In the genomic region with DNA sequence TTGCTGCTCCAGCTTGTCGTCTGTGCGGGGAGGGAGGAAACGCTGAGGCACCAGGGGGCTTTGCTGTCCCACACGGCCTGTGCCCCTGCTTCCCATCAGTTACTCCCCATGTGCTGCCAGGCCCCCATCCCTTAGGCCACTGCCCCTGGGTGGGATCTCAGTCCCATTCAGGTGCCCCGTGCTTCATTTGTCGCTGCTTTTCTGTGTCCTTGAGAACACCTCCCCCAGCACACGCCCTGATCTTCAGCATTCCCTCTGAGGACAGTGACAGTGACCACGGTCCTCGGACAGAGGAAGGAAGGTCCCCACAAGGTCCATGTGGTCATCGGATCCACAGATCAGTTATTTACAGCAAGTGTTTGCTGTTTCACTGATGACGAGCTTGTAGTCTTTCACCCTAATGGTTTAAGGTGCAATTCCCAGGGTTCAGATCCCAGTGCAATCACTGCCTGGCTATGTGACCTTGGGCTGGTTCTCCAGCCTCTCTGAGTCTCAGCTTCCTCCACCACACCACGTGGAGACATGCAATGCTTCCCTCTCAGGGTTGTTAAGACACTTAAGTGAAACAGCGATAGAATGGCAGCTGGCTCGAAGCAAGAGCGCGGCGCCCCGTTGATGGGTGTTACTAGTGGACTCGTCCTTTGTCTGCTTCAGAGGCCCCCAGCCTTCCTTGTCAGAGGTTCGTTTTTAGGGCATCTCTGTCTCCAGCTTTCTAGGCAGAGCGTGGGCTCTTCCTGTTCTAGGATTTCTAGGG, we compare ENCODE assay signal across 1 cellular context.
A peak's percentile ranks its signal among the peaks of the same experiment; 100 is the strongest.
TF ChIP-seq lines count a peak whose summit lies in the region.

No MANE protein-coding gene starts in this region.

TF ChIP-seq in HepG2, 621 proteins besides CTCF, POLR2A, EP300 and RAD21 (continued from another document and continues in another):
- TF ChIP-seq, protein P1, sequence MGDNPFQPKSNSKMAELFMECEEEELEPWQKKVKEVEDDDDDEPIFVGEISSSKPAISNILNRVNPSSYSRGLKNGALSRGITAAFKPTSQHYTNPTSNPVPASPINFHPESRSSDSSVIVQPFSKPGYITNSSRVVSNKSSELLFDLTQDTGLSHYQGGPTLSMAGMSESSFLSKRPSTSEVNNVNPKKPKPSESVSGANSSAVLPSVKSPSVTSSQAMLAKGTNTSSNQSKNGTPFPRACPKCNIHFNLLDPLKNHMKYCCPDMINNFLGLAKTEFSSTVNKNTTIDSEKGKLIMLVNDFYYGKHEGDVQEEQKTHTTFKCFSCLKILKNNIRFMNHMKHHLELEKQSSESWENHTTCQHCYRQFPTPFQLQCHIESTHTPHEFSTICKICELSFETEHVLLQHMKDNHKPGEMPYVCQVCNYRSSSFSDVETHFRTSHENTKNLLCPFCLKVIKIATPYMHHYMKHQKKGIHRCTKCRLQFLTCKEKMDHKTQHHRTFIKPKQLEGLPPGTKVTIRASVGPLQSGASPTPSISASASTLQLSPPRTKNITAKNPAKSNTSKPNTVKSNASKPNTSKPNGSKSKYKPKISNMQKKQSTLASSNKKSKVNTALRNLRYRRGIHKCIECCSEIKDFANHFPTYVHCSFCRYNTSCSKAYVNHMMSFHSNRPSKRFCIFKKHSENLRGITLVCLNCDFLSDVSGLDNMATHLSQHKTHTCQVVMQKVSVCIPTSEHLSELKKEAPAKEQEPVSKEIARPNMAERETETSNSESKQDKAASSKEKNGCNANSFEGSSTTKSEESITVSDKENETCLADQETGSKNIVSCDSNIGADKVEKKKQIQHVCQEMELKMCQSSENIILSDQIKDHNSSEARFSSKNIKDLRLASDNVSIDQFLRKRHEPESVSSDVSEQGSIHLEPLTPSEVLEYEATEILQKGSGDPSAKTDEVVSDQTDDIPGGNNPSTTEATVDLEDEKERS (CRISPR knock-in tag; IDR thresholded peaks at IDR 0.05) = 0 out of 2 replicates have a peak, but pooled peaks have one; percentile 41
- TF ChIP-seq NFYB (CRISPR knock-in tag; IDR thresholded peaks at IDR 0.05) (no peak), KAT2B (IDR thresholded peaks at IDR 0.05; ENCODE audit: borderline replicate concordance, low read depth, low read length) (no peak), KDM2A (CRISPR knock-in tag; IDR thresholded peaks at IDR 0.05; ENCODE audit: borderline replicate concordance, low read depth) (peak; percentile 57), KDM6A (CRISPR knock-in tag; IDR thresholded peaks at IDR 0.05; ENCODE audit: low read depth) (no peak), ETV5 (CRISPR knock-in tag; IDR thresholded peaks at IDR 0.05; ENCODE audit: borderline replicate concordance) (0 out of 2 replicates have a peak, but pooled peaks have one; percentile 7), ZNF326 (CRISPR knock-in tag; IDR thresholded peaks at IDR 0.05; ENCODE audit: borderline replicate concordance) (no peak), ZNF317 (CRISPR knock-in tag; IDR thresholded peaks at IDR 0.05) (no peak), AGO1 (IDR thresholded peaks at IDR 0.05; ENCODE audit: low read depth, low read length, poor library complexity, severe bottlenecking) (no peak), SETDB1 (CRISPR knock-in tag; IDR thresholded peaks at IDR 0.05; ENCODE audit: borderline replicate concordance) (no peak), HMG20A (CRISPR knock-in tag; IDR thresholded peaks at IDR 0.05; ENCODE audit: borderline replicate concordance) (no peak), TCF7 (IDR thresholded peaks at IDR 0.05; ENCODE audit: low read depth) (no peak), ZNF333 (CRISPR knock-in tag; IDR thresholded peaks at IDR 0.05; ENCODE audit: borderline replicate concordance) (no peak), RAD51 (IDR thresholded peaks at IDR 0.05; ENCODE audit: borderline replicate concordance) (no peak), ZNF792 (CRISPR knock-in tag; IDR thresholded peaks at IDR 0.05) (0 out of 2 replicates have a peak, but pooled peaks have one; percentile 24), ZMAT3 (CRISPR knock-in tag; conservative IDR thresholded peaks at IDR 0.05) (no peak), HNF4G (IDR thresholded peaks at IDR 0.05; ENCODE audit: borderline replicate concordance, low read depth, low read length) (no peak), HNF4G (CRISPR knock-in tag; IDR thresholded peaks at IDR 0.05; ENCODE audit: borderline replicate concordance, low read depth) (0 out of 2 replicates have a peak, but pooled peaks have one; percentile 42)
- TF ChIP-seq, protein P2, sequence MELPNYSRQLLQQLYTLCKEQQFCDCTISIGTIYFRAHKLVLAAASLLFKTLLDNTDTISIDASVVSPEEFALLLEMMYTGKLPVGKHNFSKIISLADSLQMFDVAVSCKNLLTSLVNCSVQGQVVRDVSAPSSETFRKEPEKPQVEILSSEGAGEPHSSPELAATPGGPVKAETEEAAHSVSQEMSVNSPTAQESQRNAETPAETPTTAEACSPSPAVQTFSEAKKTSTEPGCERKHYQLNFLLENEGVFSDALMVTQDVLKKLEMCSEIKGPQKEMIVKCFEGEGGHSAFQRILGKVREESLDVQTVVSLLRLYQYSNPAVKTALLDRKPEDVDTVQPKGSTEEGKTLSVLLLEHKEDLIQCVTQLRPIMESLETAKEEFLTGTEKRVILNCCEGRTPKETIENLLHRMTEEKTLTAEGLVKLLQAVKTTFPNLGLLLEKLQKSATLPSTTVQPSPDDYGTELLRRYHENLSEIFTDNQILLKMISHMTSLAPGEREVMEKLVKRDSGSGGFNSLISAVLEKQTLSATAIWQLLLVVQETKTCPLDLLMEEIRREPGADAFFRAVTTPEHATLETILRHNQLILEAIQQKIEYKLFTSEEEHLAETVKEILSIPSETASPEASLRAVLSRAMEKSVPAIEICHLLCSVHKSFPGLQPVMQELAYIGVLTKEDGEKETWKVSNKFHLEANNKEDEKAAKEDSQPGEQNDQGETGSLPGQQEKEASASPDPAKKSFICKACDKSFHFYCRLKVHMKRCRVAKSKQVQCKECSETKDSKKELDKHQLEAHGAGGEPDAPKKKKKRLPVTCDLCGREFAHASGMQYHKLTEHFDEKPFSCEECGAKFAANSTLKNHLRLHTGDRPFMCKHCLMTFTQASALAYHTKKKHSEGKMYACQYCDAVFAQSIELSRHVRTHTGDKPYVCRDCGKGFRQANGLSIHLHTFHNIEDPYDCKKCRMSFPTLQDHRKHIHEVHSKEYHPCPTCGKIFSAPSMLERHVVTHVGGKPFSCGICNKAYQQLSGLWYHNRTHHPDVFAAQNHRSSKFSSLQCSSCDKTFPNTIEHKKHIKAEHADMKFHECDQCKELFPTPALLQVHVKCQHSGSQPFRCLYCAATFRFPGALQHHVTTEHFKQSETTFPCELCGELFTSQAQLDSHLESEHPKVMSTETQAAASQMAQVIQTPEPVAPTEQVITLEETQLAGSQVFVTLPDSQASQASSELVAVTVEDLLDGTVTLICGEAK (IDR thresholded peaks at IDR 0.05) = no peak
- TF ChIP-seq, protein P2 (CRISPR knock-in tag; IDR thresholded peaks at IDR 0.05) = 0 out of 2 replicates have a peak, but pooled peaks have one; percentile 20
- TF ChIP-seq, protein P3, sequence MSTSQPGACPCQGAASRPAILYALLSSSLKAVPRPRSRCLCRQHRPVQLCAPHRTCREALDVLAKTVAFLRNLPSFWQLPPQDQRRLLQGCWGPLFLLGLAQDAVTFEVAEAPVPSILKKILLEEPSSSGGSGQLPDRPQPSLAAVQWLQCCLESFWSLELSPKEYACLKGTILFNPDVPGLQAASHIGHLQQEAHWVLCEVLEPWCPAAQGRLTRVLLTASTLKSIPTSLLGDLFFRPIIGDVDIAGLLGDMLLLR (CRISPR knock-in tag; IDR thresholded peaks at IDR 0.05) = no peak
- TF ChIP-seq, protein P4, sequence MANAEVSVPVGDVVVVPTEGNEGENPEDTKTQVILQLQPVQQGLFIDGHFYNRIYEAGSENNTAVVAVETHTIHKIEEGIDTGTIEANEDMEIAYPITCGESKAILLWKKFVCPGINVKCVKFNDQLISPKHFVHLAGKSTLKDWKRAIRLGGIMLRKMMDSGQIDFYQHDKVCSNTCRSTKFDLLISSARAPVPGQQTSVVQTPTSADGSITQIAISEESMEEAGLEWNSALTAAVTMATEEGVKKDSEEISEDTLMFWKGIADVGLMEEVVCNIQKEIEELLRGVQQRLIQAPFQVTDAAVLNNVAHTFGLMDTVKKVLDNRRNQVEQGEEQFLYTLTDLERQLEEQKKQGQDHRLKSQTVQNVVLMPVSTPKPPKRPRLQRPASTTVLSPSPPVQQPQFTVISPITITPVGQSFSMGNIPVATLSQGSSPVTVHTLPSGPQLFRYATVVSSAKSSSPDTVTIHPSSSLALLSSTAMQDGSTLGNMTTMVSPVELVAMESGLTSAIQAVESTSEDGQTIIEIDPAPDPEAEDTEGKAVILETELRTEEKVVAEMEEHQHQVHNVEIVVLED (CRISPR knock-in tag; IDR thresholded peaks at IDR 0.05; ENCODE audit: borderline replicate concordance) = no peak
- TF ChIP-seq, protein P5, sequence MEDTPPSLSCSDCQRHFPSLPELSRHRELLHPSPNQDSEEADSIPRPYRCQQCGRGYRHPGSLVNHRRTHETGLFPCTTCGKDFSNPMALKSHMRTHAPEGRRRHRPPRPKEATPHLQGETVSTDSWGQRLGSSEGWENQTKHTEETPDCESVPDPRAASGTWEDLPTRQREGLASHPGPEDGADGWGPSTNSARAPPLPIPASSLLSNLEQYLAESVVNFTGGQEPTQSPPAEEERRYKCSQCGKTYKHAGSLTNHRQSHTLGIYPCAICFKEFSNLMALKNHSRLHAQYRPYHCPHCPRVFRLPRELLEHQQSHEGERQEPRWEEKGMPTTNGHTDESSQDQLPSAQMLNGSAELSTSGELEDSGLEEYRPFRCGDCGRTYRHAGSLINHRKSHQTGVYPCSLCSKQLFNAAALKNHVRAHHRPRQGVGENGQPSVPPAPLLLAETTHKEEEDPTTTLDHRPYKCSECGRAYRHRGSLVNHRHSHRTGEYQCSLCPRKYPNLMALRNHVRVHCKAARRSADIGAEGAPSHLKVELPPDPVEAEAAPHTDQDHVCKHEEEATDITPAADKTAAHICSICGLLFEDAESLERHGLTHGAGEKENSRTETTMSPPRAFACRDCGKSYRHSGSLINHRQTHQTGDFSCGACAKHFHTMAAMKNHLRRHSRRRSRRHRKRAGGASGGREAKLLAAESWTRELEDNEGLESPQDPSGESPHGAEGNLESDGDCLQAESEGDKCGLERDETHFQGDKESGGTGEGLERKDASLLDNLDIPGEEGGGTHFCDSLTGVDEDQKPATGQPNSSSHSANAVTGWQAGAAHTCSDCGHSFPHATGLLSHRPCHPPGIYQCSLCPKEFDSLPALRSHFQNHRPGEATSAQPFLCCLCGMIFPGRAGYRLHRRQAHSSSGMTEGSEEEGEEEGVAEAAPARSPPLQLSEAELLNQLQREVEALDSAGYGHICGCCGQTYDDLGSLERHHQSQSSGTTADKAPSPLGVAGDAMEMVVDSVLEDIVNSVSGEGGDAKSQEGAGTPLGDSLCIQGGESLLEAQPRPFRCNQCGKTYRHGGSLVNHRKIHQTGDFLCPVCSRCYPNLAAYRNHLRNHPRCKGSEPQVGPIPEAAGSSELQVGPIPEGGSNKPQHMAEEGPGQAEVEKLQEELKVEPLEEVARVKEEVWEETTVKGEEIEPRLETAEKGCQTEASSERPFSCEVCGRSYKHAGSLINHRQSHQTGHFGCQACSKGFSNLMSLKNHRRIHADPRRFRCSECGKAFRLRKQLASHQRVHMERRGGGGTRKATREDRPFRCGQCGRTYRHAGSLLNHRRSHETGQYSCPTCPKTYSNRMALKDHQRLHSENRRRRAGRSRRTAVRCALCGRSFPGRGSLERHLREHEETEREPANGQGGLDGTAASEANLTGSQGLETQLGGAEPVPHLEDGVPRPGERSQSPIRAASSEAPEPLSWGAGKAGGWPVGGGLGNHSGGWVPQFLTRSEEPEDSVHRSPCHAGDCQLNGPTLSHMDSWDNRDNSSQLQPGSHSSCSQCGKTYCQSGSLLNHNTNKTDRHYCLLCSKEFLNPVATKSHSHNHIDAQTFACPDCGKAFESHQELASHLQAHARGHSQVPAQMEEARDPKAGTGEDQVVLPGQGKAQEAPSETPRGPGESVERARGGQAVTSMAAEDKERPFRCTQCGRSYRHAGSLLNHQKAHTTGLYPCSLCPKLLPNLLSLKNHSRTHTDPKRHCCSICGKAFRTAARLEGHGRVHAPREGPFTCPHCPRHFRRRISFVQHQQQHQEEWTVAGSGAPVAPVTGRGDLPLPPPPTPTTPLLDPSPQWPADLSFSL (CRISPR knock-in tag; IDR thresholded peaks at IDR 0.05) = no peak
- TF ChIP-seq, protein P6, sequence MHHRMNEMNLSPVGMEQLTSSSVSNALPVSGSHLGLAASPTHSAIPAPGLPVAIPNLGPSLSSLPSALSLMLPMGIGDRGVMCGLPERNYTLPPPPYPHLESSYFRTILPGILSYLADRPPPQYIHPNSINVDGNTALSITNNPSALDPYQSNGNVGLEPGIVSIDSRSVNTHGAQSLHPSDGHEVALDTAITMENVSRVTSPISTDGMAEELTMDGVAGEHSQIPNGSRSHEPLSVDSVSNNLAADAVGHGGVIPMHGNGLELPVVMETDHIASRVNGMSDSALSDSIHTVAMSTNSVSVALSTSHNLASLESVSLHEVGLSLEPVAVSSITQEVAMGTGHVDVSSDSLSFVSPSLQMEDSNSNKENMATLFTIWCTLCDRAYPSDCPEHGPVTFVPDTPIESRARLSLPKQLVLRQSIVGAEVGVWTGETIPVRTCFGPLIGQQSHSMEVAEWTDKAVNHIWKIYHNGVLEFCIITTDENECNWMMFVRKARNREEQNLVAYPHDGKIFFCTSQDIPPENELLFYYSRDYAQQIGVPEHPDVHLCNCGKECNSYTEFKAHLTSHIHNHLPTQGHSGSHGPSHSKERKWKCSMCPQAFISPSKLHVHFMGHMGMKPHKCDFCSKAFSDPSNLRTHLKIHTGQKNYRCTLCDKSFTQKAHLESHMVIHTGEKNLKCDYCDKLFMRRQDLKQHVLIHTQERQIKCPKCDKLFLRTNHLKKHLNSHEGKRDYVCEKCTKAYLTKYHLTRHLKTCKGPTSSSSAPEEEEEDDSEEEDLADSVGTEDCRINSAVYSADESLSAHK (CRISPR knock-in tag; IDR thresholded peaks at IDR 0.05; ENCODE audit: borderline replicate concordance) = no peak
